14 cellular contexts compared by ENCODE assay signal in the genomic region with DNA sequence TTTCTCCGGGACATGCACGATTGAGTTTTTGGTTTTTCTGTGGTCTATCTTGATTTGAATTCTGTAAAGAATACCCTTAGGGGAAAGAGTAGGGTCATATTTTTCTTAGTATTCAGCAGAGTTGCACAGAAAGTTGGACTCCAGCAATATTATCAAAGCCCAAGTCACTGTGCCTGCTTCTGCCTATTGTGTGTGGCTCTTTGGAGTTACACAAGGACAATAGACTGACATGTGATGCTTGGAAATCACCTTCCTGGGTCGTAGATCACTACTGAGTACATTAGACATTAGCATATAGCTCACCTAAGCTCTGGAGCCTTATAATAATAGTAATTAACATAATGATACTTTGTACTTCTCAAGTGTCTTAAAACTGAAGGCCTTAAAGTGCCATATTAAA.
"Had no signal": no experiment of that assay in that cellular context is flagged by ENCODE, and none has a peak within 500 bp of the region (broad histone marks: within the 10 kb centered on the region; RNA-seq: fewer than 3 reads in every experiment).

No MANE protein-coding gene starts in this region.

- H3K4me3 ChIP-seq: heart right ventricle, ovary, tibial artery had no signal

- DNase-seq: activated CD4-positive, alpha-beta T cell treated with anti-CD3 and anti-CD28 coated beads for 4 hours; activated naive CD4-positive, alpha-beta T cell treated with anti-CD3 and anti-CD28 coated beads for 36 hours; caudate nucleus; cortex of kidney; effector CD8-positive, alpha-beta T cell; foreskin melanocyte; heart right ventricle; islet precursor cell; left ventricle myocardium superior; mesendoderm; ovary; T-helper 1 cell; tibial artery had no signal

- ATAC-seq: heart right ventricle; left ventricle myocardium superior; stimulated activated memory B cell treated with anti-CD40 and anti-IgM and Interleukin-4, amounts not matched to agents 10 μg/mL and 1 μg/mL and 100 μg/mL, for 72 hours had no signal

- H3K36me3 ChIP-seq: heart right ventricle, ovary had no signal

- H3K9me3 ChIP-seq: ovary had no signal

- H3K27me3 ChIP-seq: heart right ventricle, ovary, tibial artery had no signal

- H3K27ac ChIP-seq: heart right ventricle, ovary, tibial artery had no signal
